In the genomic region with DNA sequence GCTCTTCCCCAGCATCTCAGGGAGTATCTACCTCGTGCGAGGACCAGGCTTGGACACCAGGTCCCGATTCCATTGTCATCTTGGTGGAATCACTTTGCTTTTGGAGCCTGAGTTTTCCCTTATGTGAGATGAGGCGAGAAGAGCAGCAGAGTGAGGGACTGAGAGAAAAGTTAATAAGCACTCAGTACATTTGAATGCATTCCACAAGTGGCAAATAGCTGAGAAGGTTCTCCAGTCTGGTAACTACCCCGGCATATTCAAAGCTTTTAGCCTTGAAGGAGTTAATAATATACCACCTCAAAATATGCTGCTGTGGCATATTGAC, we compare ENCODE assay signal across 1 cellular context.
TF ChIP-seq lines count a peak whose summit lies in the region.

No MANE protein-coding gene starts in this region.

TF ChIP-seq in GM23338, 12 proteins besides CTCF, POLR2A, EP300 and RAD21 (continued from another document):
- TF ChIP-seq, protein P1, sequence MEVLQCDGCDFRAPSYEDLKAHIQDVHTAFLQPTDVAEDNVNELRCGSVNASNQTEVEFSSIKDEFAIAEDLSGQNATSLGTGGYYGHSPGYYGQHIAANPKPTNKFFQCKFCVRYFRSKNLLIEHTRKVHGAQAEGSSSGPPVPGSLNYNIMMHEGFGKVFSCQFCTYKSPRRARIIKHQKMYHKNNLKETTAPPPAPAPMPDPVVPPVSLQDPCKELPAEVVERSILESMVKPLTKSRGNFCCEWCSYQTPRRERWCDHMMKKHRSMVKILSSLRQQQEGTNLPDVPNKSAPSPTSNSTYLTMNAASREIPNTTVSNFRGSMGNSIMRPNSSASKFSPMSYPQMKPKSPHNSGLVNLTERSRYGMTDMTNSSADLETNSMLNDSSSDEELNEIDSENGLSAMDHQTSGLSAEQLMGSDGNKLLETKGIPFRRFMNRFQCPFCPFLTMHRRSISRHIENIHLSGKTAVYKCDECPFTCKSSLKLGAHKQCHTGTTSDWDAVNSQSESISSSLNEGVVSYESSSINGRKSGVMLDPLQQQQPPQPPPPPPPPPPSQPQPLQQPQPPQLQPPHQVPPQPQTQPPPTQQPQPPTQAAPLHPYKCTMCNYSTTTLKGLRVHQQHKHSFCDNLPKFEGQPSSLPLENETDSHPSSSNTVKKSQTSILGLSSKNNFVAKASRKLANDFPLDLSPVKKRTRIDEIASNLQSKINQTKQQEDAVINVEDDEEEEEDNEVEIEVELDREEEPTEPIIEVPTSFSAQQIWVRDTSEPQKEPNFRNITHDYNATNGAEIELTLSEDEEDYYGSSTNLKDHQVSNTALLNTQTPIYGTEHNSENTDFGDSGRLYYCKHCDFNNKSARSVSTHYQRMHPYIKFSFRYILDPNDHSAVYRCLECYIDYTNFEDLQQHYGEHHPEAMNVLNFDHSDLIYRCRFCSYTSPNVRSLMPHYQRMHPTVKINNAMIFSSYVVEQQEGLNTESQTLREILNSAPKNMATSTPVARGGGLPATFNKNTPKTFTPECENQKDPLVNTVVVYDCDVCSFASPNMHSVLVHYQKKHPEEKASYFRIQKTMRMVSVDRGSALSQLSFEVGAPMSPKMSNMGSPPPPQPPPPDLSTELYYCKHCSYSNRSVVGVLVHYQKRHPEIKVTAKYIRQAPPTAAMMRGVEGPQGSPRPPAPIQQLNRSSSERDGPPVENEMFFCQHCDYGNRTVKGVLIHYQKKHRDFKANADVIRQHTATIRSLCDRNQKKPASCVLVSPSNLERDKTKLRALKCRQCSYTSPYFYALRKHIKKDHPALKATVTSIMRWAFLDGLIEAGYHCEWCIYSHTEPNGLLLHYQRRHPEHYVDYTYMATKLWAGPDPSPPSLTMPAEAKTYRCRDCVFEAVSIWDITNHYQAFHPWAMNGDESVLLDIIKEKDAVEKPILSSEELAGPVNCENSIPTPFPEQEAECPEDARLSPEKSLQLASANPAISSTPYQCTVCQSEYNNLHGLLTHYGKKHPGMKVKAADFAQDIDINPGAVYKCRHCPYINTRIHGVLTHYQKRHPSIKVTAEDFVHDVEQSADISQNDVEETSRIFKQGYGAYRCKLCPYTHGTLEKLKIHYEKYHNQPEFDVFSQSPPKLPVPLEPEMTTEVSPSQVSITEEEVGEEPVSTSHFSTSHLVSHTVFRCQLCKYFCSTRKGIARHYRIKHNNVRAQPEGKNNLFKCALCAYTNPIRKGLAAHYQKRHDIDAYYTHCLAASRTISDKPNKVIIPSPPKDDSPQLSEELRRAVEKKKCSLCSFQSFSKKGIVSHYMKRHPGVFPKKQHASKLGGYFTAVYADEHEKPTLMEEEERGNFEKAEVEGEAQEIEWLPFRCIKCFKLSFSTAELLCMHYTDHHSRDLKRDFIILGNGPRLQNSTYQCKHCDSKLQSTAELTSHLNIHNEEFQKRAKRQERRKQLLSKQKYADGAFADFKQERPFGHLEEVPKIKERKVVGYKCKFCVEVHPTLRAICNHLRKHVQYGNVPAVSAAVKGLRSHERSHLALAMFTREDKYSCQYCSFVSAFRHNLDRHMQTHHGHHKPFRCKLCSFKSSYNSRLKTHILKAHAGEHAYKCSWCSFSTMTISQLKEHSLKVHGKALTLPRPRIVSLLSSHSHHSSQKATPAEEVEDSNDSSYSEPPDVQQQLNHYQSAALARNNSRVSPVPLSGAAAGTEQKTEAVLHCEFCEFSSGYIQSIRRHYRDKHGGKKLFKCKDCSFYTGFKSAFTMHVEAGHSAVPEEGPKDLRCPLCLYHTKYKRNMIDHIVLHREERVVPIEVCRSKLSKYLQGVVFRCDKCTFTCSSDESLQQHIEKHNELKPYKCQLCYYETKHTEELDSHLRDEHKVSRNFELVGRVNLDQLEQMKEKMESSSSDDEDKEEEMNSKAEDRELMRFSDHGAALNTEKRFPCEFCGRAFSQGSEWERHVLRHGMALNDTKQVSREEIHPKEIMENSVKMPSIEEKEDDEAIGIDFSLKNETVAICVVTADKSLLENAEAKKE (CRISPR knock-in tag; IDR thresholded peaks at IDR 0.05): no peak
TF ChIP-seq in GM23338: peak in this region for 0.
